In genomic region chr5:56873056-56873455, GRCh38 we compare ENCODE assay signal across 10 cellular contexts.
"Had no signal": no experiment of that assay in that cellular context is flagged by ENCODE, and none has a peak within 500 bp of the region (broad histone marks: within the 10 kb centered on the region; RNA-seq: fewer than 3 reads in every experiment).

No MANE protein-coding gene starts in this region.

- H3K27ac Mint-ChIP-seq: activated T-helper 1 cell treated with anti-CD3 and anti-CD28 coated beads, Interleukin-12 subunit alpha, Interleukin-12 subunit beta, Interleukin-2, Interleukin-4 antibody, amounts not matched to agents 30 ng/mL and 10 ng/mL and 1 ng/mL, durations not matched to agents 14 hours and 24 hours and 36 hours had no signal

- H3K27me3 Mint-ChIP-seq: naive thymus-derived CD4-positive, alpha-beta T cell had no signal

- H3K4me3 Mint-ChIP-seq: activated T-helper 1 cell treated with anti-CD3 and anti-CD28 coated beads, Interleukin-12 subunit alpha, Interleukin-12 subunit beta, Interleukin-2, Interleukin-4 antibody, amounts not matched to agents 30 ng/mL and 10 ng/mL and 1 ng/mL, durations not matched to agents 14 hours and 24 hours and 36 hours had no signal

- ATAC-seq: esophagus mucosa; naive thymus-derived CD4-positive, alpha-beta T cell had no signal

- DNase-seq: activated CD4-positive, alpha-beta T cell treated with anti-CD3 and anti-CD28 coated beads, Interleukin-2, amount 50 U/mL, for 48 hours; activated naive CD4-positive, alpha-beta T cell treated with Interleukin-2 at 50 U/mL for 16 hours; adrenal gland; islet precursor cell; naive thymus-derived CD4-positive, alpha-beta T cell; stimulated activated CD4-positive, alpha-beta T cell treated with anti-CD3 and anti-CD28 coated beads, Interleukin-12 subunit alpha, Interleukin-12 subunit beta, amount 100 ng/mL, for 4 hours; stimulated activated CD4-positive, alpha-beta T cell treated with anti-CD3 and anti-CD28 coated beads, Interleukin-2, amount 100 ng/mL, for 24 hours; tibial artery had no signal

- H3K9me3 Mint-ChIP-seq: activated T-helper 1 cell treated with anti-CD3 and anti-CD28 coated beads, Interleukin-12 subunit alpha, Interleukin-12 subunit beta, Interleukin-2, Interleukin-4 antibody, amounts not matched to agents 30 ng/mL and 10 ng/mL and 1 ng/mL, durations not matched to agents 14 hours and 24 hours and 36 hours; naive thymus-derived CD4-positive, alpha-beta T cell had no signal
